In the genomic region with DNA sequence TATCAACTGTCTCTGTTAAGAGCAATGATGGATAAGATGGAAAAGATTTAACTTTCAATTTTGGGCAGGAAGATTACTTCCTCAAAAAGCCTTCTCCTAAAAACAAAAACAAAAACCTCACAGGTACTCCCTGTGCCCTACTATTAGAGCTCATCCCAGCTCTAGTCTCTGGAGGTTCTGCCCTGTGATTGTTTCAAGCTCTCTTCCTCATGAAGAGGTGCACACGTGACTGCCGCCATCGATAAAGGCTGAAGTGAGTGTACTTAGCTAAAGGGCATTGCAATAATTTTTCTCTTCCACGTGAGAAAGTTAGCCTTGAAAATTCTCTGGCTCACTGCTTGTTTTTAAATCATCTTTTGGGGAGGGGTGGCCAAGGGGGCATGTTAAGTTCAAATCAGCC, we compare ENCODE assay signal across 26 cellular contexts. TPM values are rescaled to one million over a fixed set of nuclear protein-coding genes. Genes with fewer than 3 reads are reported as not detected.
A peak's percentile ranks its signal among the peaks of the same experiment; 100 is the strongest.
DNase-seq lines count a peak whose midpoint lies in the region; ATAC-seq and TF ChIP-seq lines count a peak whose summit lies in the region.
"Had no signal": no experiment of that assay in that cellular context is flagged by ENCODE, and none has a peak within 500 bp of the region (broad histone marks: within the 10 kb centered on the region; RNA-seq: fewer than 3 reads in every experiment).

No MANE protein-coding gene starts in this region.

- H4K91ac ChIP-seq in H9 (ENCODE audit: insufficient read length, low read depth, low read length): no peak overlapping the region

- H3K9me3 Mint-ChIP-seq in H9: no peaks in the 10 kb centered on the region
- H3K9me3 Mint-ChIP-seq: CD8-positive, alpha-beta T cell had no signal

- H3K9ac ChIP-seq in H9 (ENCODE audit: extremely low read depth, insufficient read length, low read length): no peak overlapping the region
- H3K9ac ChIP-seq: GM23248, KMS-11 had no signal

- DNase-seq in DMS79 treated with DMSO at 0.1 percent for 48 hours (lab: John Stamatoyannopoulos, UW) (peak; percentile 19), DMS79 (lab: John Stamatoyannopoulos, UW) (no peak), adrenal gland (peak; percentile 36 to 76 (median 45)), mucosa of gallbladder (ENCODE audit: low spot score) (peak; percentile 64), uterus (no peak), H9 (no peak)
- DNase-seq: Caco-2; CD8-positive, alpha-beta T cell; GF-D8; GM23248; HCEC 1CT; MM.1S; NCI-H1694; NCI-H2029 treated with DMSO at 0.1 percent for 48 hours; NCI-H446 treated with DMSO at 0.1 percent for 48 hours; NCI-H526; NCI-H82; SHP77 treated with DMSO at 0.1 percent for 48 hours had no signal

- H3K14ac ChIP-seq in H9 (ENCODE audit: insufficient read depth, low read length): no peak overlapping the region

- H3K4ac ChIP-seq in H9 (ENCODE audit: low read depth, low read length): no peak overlapping the region

- no peak overlapping the region for H2BK15ac ChIP-seq in H9 (ENCODE audit: low read depth, low read length)

- no peaks in the 10 kb centered on the region for H3K9me3 ChIP-seq in adrenal gland (replicated peaks in 1 of 3)
- H3K9me3 ChIP-seq in uterus: no peaks in the 10 kb centered on the region
- no peaks in the 10 kb centered on the region for H3K9me3 ChIP-seq in H9 (ENCODE audit: control insufficient read depth, low read depth, low read length)
- H3K9me3 ChIP-seq: Caco-2 had no signal

- H3K4me3 Mint-ChIP-seq in H9: no peak overlapping the region
- H3K4me3 Mint-ChIP-seq: B cell; CD8-positive, alpha-beta T cell; IgD-negative memory B cell had no signal

- H3K23ac ChIP-seq in H9 (ENCODE audit: insufficient read length, low read depth, low read length): no peak overlapping the region

- H3K23me2 ChIP-seq in H9 (ENCODE audit: insufficient read length, low read depth, low read length, poor library complexity, severe bottlenecking): no peaks in the 10 kb centered on the region

- H2BK20ac ChIP-seq in H9 (ENCODE audit: low read depth, low read length, poor library complexity, severe bottlenecking): no peak overlapping the region

- H2BK120ac ChIP-seq in H9 (ENCODE audit: low read depth, low read length, poor library complexity, severe bottlenecking): no peak overlapping the region

- H3K4me3 ChIP-seq in adrenal gland: peak overlapping the region in 1 of 4 donors; percentile 26
- H3K4me3 ChIP-seq in uterus: no peak overlapping the region
- H3K4me3 ChIP-seq: GM23248 had no signal

- H3K27me3 Mint-ChIP-seq in H9 (ENCODE audit: low read depth): peaks cover 46% of the 10 kb centered on the region
- H3K27me3 Mint-ChIP-seq: B cell, IgD-negative memory B cell had no signal

- H3K36me3 Mint-ChIP-seq in H9 (ENCODE audit: insufficient read depth in 1 of 3, low read depth in 3 of 3): peaks cover 0 to 3% (median under 1%) of the 10 kb centered on the region in 3 experiments; a peak in 3 of 7 replicates
- H3K36me3 Mint-ChIP-seq: CD8-positive, alpha-beta T cell; IgD-negative memory B cell had no signal

- H3K27ac Mint-ChIP-seq in H9: 0 out of 7 replicates have a peak overlapping the region, but pooled peaks of 1 of the 3 experiments have one; percentile 22
- H3K27ac Mint-ChIP-seq: B cell; CD8-positive, alpha-beta T cell; IgD-negative memory B cell had no signal

- no peak for TF ChIP-seq CTCF in adrenal gland (IDR thresholded peaks at IDR 0.05)
- no peak for TF ChIP-seq CTCF in uterus (IDR thresholded peaks at IDR 0.05)
- TF ChIP-seq CTCF in H9 (conservative IDR thresholded peaks at IDR 0.05): no peak

- H3K36me3 ChIP-seq in adrenal gland (replicated peaks in 1 of 2) (no peaks in the 10 kb centered on the region), uterus (no peaks in the 10 kb centered on the region)

- H3K4me1 ChIP-seq in adrenal gland (replicated peaks in 1 of 2) (peaks cover 14 to 26% of the 10 kb centered on the region in 2 donors), uterus (no peaks in the 10 kb centered on the region), H9 (ENCODE audit: insufficient read depth, low read length) (peaks cover 24% of the 10 kb centered on the region)
- H3K4me1 ChIP-seq: Caco-2 had no signal

- H2AFZ ChIP-seq in H9 (ENCODE audit: low read length): no peak overlapping the region
- H2AFZ ChIP-seq: GM23248 had no signal

- H4K8ac ChIP-seq in H9 (replicated peaks; ENCODE audit: insufficient read length, low read depth, low read length): no peak overlapping the region

- no peak overlapping the region for H2BK5ac ChIP-seq in H9 (ENCODE audit: insufficient read length, low read length)

- WGBS in adrenal gland, 4 donors: 3 to 22% (median 14%) methylated on average over 4 of the region's 4 CpGs
- WGBS in H9 (ENCODE audit: extremely low coverage, insufficient read length, low lambda C conversion rate): no CpG with 5 or more reads among the region's 4 CpGs

- no peak overlapping the region for H3K18ac ChIP-seq in H9 (ENCODE audit: insufficient read length, low read depth, low read length)

- no peak for ATAC-seq in GM19328 (IDR thresholded peaks at IDR 0.05; ENCODE audit: unreplicated experiment)
- ATAC-seq: CD8-positive, alpha-beta T cell had no signal

- no peaks in the 10 kb centered on the region for H3K79me2 ChIP-seq in H9 (ENCODE audit: insufficient read depth, low read length)

- intact Hi-C loops in adrenal gland (cut with DNase I) (no loop called here), uterus (cut with DNase I; ENCODE audit: low total_unique reads) (no loop called here)

- H3K27me3 ChIP-seq in adrenal gland (no peaks in the 10 kb centered on the region), uterus (no peaks in the 10 kb centered on the region), H9 (ENCODE audit: insufficient read depth, low read length) (no peaks in the 10 kb centered on the region; the same call in 1 of the 2 replicates)

- no peaks in the 10 kb centered on the region for H4K20me1 ChIP-seq in H9 (ENCODE audit: control insufficient read depth, insufficient read depth, insufficient read length)

- H3K56ac ChIP-seq in H9 (ENCODE audit: insufficient read length, low read depth, low read length): no peak overlapping the region

- H4K5ac ChIP-seq in H9 (ENCODE audit: insufficient read length, low read depth, low read length): no peak overlapping the region

- H3T11ph ChIP-seq in H9 (ENCODE audit: low read length): no peak overlapping the region

- no peak overlapping the region for H2BK12ac ChIP-seq in H9 (ENCODE audit: insufficient read length, low read depth, low read length)

- no peaks in the 10 kb centered on the region for H3K79me1 ChIP-seq in H9 (ENCODE audit: insufficient read depth, low read depth, low read length, poor library complexity, severe bottlenecking)

- H2AK5ac ChIP-seq in H9 (ENCODE audit: insufficient read length, low read length): no peak overlapping the region

- H3K27ac ChIP-seq in adrenal gland: peak overlapping the region in 1 of 5 donors; percentile 46
- H3K27ac ChIP-seq in uterus: peak overlapping the region; percentile 48 to 49
- no peak overlapping the region for H3K27ac ChIP-seq in H9 (ENCODE audit: insufficient read length, low read depth, low read length)
- H3K27ac ChIP-seq: 22Rv1, C4-2B, GM23248, HL-60, KMS-11, RWPE1 had no signal

- peaks cover 80% of the 10 kb centered on the region in 2 experiments for H3K4me1 Mint-ChIP-seq in H9
- H3K4me1 Mint-ChIP-seq: B cell, IgD-negative memory B cell had no signal

- no peak overlapping the region for H3K4me2 ChIP-seq in H9 (ENCODE audit: insufficient read depth, insufficient read length, low read length)
- H3K4me2 ChIP-seq: KMS-11 had no signal

- TF ChIP-seq POLR2A in adrenal gland (IDR thresholded peaks at IDR 0.05): peak in 1 of 2 donors; percentile 44
- no peak for TF ChIP-seq POLR2A in uterus (IDR thresholded peaks at IDR 0.05)

RNA-seq across cellular contexts. Expression of a gene that starts 36.6 kb away (rescaled TPM):
- total RNA-seq in adrenal gland: 1 to 10 TPM; 2.1 to 9.6 (median 4.7) TPM
- polyA plus RNA-seq in adrenal gland: 1 to 10 TPM; 2.1 to 9.4 (median 6.8) TPM
- 5.6 TPM for total RNA-seq in mucosa of gallbladder
- total RNA-seq in uterus: 10 to 100 TPM in 2 of 4 donors, 1 to 10 TPM in 1, under 1 TPM in 1; 0.51 to 19.5 (median 9.3) TPM
- 2.6 and 4.7 TPM in 2 replicates for total RNA-seq in H9 (2021)
- total RNA-seq: Caco-2, GM23248 had no signal
- polyA plus RNA-seq: GM23248 had no signal

Comparison
In these comparisons a context has a peak if more than half of its experiments do, and no peak if none do; other contexts are left out.
1. DNase-seq: peak in DMS79 treated with DMSO at 0.1 percent for 48 hours (single experiment), adrenal gland (7 of 7) and mucosa of gallbladder (single experiment); none in DMS79 (single experiment), uterus (0 of 2) and H9 (single experiment).